ENCODE assay signal across 7 cellular contexts in the genomic region with DNA sequence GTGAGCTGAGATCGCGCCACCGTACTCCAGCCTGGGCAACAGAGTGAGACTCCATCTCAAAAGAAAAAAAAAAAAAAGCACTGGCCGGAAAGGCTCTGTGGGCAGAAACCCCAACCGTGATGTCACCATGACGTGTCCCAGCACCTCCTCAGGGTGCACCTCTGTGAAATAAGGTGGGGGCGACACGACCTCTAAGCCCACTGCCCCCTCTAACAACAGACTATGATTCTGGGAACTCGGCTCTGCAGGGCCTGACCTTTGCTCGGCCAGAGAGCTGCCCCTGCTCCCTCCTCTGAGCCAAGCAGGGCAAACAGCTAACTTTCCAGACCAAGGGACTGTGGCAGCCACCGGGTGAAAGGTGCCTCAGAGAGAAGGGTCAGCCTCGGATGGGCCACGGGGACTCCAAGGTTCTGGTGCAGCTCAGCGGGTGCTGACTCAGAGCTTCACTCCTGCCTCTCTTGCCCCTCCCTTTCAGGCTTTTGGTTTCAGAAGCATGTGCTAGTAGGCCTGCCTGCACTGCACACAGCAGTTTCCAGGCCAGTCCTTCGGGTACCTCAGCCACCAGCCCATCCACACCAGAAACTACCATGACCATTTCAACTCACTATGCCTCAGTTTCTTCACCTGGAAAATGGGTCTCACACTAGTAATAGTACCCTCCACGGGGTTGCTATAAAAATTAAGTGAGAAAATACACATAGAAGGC. TPM values are rescaled to one million over a fixed set of nuclear protein-coding genes. Genes with fewer than 3 reads are reported as not detected.
DNase-seq lines count a peak whose midpoint lies in the region; ATAC-seq and TF ChIP-seq lines count a peak whose summit lies in the region.

No MANE protein-coding gene starts in this region.

- H2AFZ ChIP-seq in H9 (ENCODE audit: low read length): no peak overlapping the region

- no peak for TF ChIP-seq CTCF in gastroesophageal sphincter (IDR thresholded peaks at IDR 0.05)
- TF ChIP-seq CTCF in H9 (conservative IDR thresholded peaks at IDR 0.05): no peak

- no peak overlapping the region for H2BK12ac ChIP-seq in H9 (ENCODE audit: insufficient read length, low read depth, low read length)

- H3K9me3 Mint-ChIP-seq in IgD-negative memory B cell (no peaks in the 10 kb centered on the region), H9 (no peaks in the 10 kb centered on the region; a peak in 1 of 5 replicates)
- no peaks in the 10 kb centered on the region for H3K9me3 Mint-ChIP-seq in activated T-helper 1 cell treated with anti-CD3 and anti-CD28 coated beads, Interleukin-12 subunit alpha, Interleukin-12 subunit beta, Interleukin-2, Interleukin-4 antibody, amounts not matched to agents 30 ng/mL and 10 ng/mL and 1 ng/mL, durations not matched to agents 14 hours and 24 hours and 36 hours

- H3K56ac ChIP-seq in H9 (ENCODE audit: insufficient read length, low read depth, low read length): no peak overlapping the region

- TF ChIP-seq EP300 in gastroesophageal sphincter (IDR thresholded peaks at IDR 0.05): no peak

- H4K91ac ChIP-seq in H9 (ENCODE audit: insufficient read length, low read depth, low read length): no peak overlapping the region

- H3K18ac ChIP-seq in H9 (ENCODE audit: insufficient read length, low read depth, low read length): no peak overlapping the region

- H3K27ac Mint-ChIP-seq in IgD-negative memory B cell (peak overlapping the region; percentile 96 to 99 (median 98)), H9 (peak overlapping the region in 1 of 3 experiments; percentile 77; a peak in 1 of 7 replicates)
- H3K27ac Mint-ChIP-seq in activated T-helper 1 cell treated with anti-CD3 and anti-CD28 coated beads, Interleukin-12 subunit alpha, Interleukin-12 subunit beta, Interleukin-2, Interleukin-4 antibody, amounts not matched to agents 30 ng/mL and 10 ng/mL and 1 ng/mL, durations not matched to agents 14 hours and 24 hours and 36 hours: peak overlapping the region; percentile 99

- no peaks in the 10 kb centered on the region for H3K79me1 ChIP-seq in H9 (ENCODE audit: insufficient read depth, low read depth, low read length, poor library complexity, severe bottlenecking)

- no peak overlapping the region for H4K8ac ChIP-seq in H9 (replicated peaks; ENCODE audit: insufficient read length, low read depth, low read length)

- H3K4me3 Mint-ChIP-seq in IgD-negative memory B cell (peak overlapping the region; percentile 41 to 97 (median 86)), H9 (no peak overlapping the region)
- H3K4me3 Mint-ChIP-seq in activated T-helper 1 cell treated with anti-CD3 and anti-CD28 coated beads, Interleukin-12 subunit alpha, Interleukin-12 subunit beta, Interleukin-2, Interleukin-4 antibody, amounts not matched to agents 30 ng/mL and 10 ng/mL and 1 ng/mL, durations not matched to agents 14 hours and 24 hours and 36 hours: peak overlapping the region; percentile 94

- no peak overlapping the region for H3K4ac ChIP-seq in H9 (ENCODE audit: low read depth, low read length)

- H3K4me1 ChIP-seq in gastroesophageal sphincter: peaks cover 24 to 94% (median 71%) of the 10 kb centered on the region in 3 donors
- H3K4me1 ChIP-seq in H9 (ENCODE audit: insufficient read depth, low read length): peaks cover 3% of the 10 kb centered on the region; the same call in 1 of the 2 replicates

- no peak overlapping the region for H3K23ac ChIP-seq in H9 (ENCODE audit: insufficient read length, low read depth, low read length)

- H3K14ac ChIP-seq in H9 (ENCODE audit: insufficient read depth, low read length): no peak overlapping the region

- H3K36me3 ChIP-seq in gastroesophageal sphincter: peaks cover 0 to 30% of the 10 kb centered on the region in 2 donors

- no peak overlapping the region for H2BK5ac ChIP-seq in H9 (ENCODE audit: insufficient read length, low read length)

- H3K27me3 Mint-ChIP-seq in IgD-negative memory B cell (peaks cover 2% of the 10 kb centered on the region), H9 (ENCODE audit: low read depth) (no peaks in the 10 kb centered on the region)
- H3K27me3 Mint-ChIP-seq in activated T-helper 1 cell treated with anti-CD3 and anti-CD28 coated beads, Interleukin-12 subunit alpha, Interleukin-12 subunit beta, Interleukin-2, Interleukin-4 antibody, amounts not matched to agents 30 ng/mL and 10 ng/mL and 1 ng/mL, durations not matched to agents 14 hours and 24 hours and 36 hours (ENCODE audit: insufficient read depth): no peaks in the 10 kb centered on the region

- H2BK15ac ChIP-seq in H9 (ENCODE audit: low read depth, low read length): no peak overlapping the region

- peak; percentile 55 for DNase-seq in activated T-helper 1 cell treated with anti-CD3 and anti-CD28 coated beads, Interleukin-12 subunit alpha, Interleukin-12 subunit beta, Interleukin-2, Interleukin-4 antibody, amounts not matched to agents 30 ng/mL and 10 ng/mL and 1 ng/mL, durations not matched to agents 14 hours and 24 hours and 36 hours (ENCODE audit: low spot score)
- DNase-seq in stimulated activated CD4-positive, alpha-beta T cell treated with anti-CD3 and anti-CD28 coated beads, Interleukin-1b, Interleukin-23, amount 100 ng/mL, for 48 hours: peak; percentile 64
- DNase-seq in H9 (no peak), NCI-H1417 treated with DMSO at 0.1 percent for 48 hours (lab: John Stamatoyannopoulos, UW) (no peak)

- ATAC-seq in GM19455 (IDR thresholded peaks at IDR 0.05; ENCODE audit: unreplicated experiment) (peak; percentile 74), gastroesophageal sphincter (peak; percentile 18)

- no peaks in the 10 kb centered on the region for H3K79me2 ChIP-seq in H9 (ENCODE audit: insufficient read depth, low read length)

- H3K9me3 ChIP-seq in gastroesophageal sphincter (no peaks in the 10 kb centered on the region), H9 (ENCODE audit: control insufficient read depth, low read depth, low read length) (no peaks in the 10 kb centered on the region)

- TF ChIP-seq POLR2A in gastroesophageal sphincter (IDR thresholded peaks at IDR 0.05): no peak

- no peaks in the 10 kb centered on the region for H3K27me3 ChIP-seq in gastroesophageal sphincter
- H3K27me3 ChIP-seq in H9 (ENCODE audit: insufficient read depth, low read length): no peaks in the 10 kb centered on the region

- H3K4me2 ChIP-seq in H9 (ENCODE audit: insufficient read depth, insufficient read length, low read length): no peak overlapping the region

- no peaks in the 10 kb centered on the region for H3K23me2 ChIP-seq in H9 (ENCODE audit: insufficient read length, low read depth, low read length, poor library complexity, severe bottlenecking)

- H2AK5ac ChIP-seq in H9 (ENCODE audit: insufficient read length, low read length): no peak overlapping the region

- peaks cover 3% of the 10 kb centered on the region for H3K36me3 Mint-ChIP-seq in IgD-negative memory B cell
- peaks cover 30% of the 10 kb centered on the region for H3K36me3 Mint-ChIP-seq in activated T-helper 1 cell treated with anti-CD3 and anti-CD28 coated beads, Interleukin-12 subunit alpha, Interleukin-12 subunit beta, Interleukin-2, Interleukin-4 antibody, amounts not matched to agents 30 ng/mL and 10 ng/mL and 1 ng/mL, durations not matched to agents 14 hours and 24 hours and 36 hours (ENCODE audit: low read depth)
- H3K36me3 Mint-ChIP-seq in H9 (ENCODE audit: insufficient read depth in 1 of 3, low read depth in 3 of 3): peaks cover 2 to 15% (median 14%) of the 10 kb centered on the region in 3 experiments; a peak in 6 of 7 replicates

- no peak overlapping the region for H3T11ph ChIP-seq in H9 (ENCODE audit: low read length)

- peak overlapping the region; percentile 88 to 99 (median 95) for H3K27ac ChIP-seq in gastroesophageal sphincter
- no peak overlapping the region for H3K27ac ChIP-seq in H9 (ENCODE audit: insufficient read length, low read depth, low read length)

- H3K4me1 Mint-ChIP-seq in IgD-negative memory B cell: peaks cover 36 to 48% (median 46%) of the 10 kb centered on the region in 3 donors
- H3K4me1 Mint-ChIP-seq in activated T-helper 1 cell treated with anti-CD3 and anti-CD28 coated beads, Interleukin-12 subunit alpha, Interleukin-12 subunit beta, Interleukin-2, Interleukin-4 antibody, amounts not matched to agents 30 ng/mL and 10 ng/mL and 1 ng/mL, durations not matched to agents 14 hours and 24 hours and 36 hours (ENCODE audit: low read depth): peaks cover 55% of the 10 kb centered on the region
- H3K4me1 Mint-ChIP-seq in H9: peaks cover 16% of the 10 kb centered on the region in 2 experiments

- H4K20me1 ChIP-seq in H9 (ENCODE audit: control insufficient read depth, insufficient read depth, insufficient read length): no peaks in the 10 kb centered on the region

- intact Hi-C loops in activated T-helper 1 cell treated with anti-CD3 and anti-CD28 coated beads, Interleukin-12 subunit alpha, Interleukin-12 subunit beta, Interleukin-2, Interleukin-4 antibody, amounts not matched to agents 30 ng/mL and 10 ng/mL and 1 ng/mL, durations not matched to agents 14 hours and 24 hours and 36 hours (cut with micrococcal nuclease): loop anchor here (1.0 to 10.0 kb wide), 2 partner anchors 8 to 611 kb away; partner anchors contain the start of gene TMBIM1

- 42% methylated on average over 13 of the region's 16 CpGs; no CpG with 5 or more reads in 1 of the 2 donors for WGBS in gastroesophageal sphincter (ENCODE audit: low coverage in 1 of 2), 2 donors
- no CpG with 5 or more reads among the region's 16 CpGs for WGBS in H9 (ENCODE audit: extremely low coverage, insufficient read length, low lambda C conversion rate)

- H3K4me3 ChIP-seq in gastroesophageal sphincter: peak overlapping the region in 1 of 2 donors; percentile 28

- H4K5ac ChIP-seq in H9 (ENCODE audit: insufficient read length, low read depth, low read length): no peak overlapping the region

- H3K9ac ChIP-seq in H9 (ENCODE audit: extremely low read depth, insufficient read length, low read length): no peak overlapping the region

- no peak overlapping the region for H2BK20ac ChIP-seq in H9 (ENCODE audit: low read depth, low read length, poor library complexity, severe bottlenecking)

- H2BK120ac ChIP-seq in H9 (ENCODE audit: low read depth, low read length, poor library complexity, severe bottlenecking): no peak overlapping the region

RNA-seq across cellular contexts. Expression of gene TMBIM1, which starts 8.0 kb away (rescaled TPM):
- polyA plus RNA-seq in IgD-negative memory B cell: 147 TPM
- 66.2 and 70.5 TPM in 2 replicates for total RNA-seq in activated T-helper 1 cell treated with anti-CD3 and anti-CD28 coated beads, Interleukin-12 subunit alpha, Interleukin-12 subunit beta, Interleukin-2, Interleukin-4 antibody, amounts not matched to agents 30 ng/mL and 10 ng/mL and 1 ng/mL, durations not matched to agents 14 hours and 24 hours and 36 hours
- total RNA-seq in gastroesophageal sphincter (100 to 1,000 TPM; 152 to 245 (median 191) TPM), H9 (2021) (17.4 and 20.1 TPM in 2 replicates)

RNA-seq across cellular contexts. Expression of gene PNKD, which starts 13.9 kb away (rescaled TPM):
- 126 TPM for polyA plus RNA-seq in IgD-negative memory B cell
- 18.6 and 20.3 TPM in 2 replicates for total RNA-seq in activated T-helper 1 cell treated with anti-CD3 and anti-CD28 coated beads, Interleukin-12 subunit alpha, Interleukin-12 subunit beta, Interleukin-2, Interleukin-4 antibody, amounts not matched to agents 30 ng/mL and 10 ng/mL and 1 ng/mL, durations not matched to agents 14 hours and 24 hours and 36 hours
- total RNA-seq in gastroesophageal sphincter: 10 to 100 TPM; 48.6 to 60.2 (median 56.9) TPM
- 31.6 and 32.3 TPM in 2 replicates for total RNA-seq in H9 (2021)

RNA-seq across cellular contexts. Expression of gene AAMP, which starts 14.3 kb away (rescaled TPM):
- 82.0 TPM for polyA plus RNA-seq in IgD-negative memory B cell
- total RNA-seq in activated T-helper 1 cell treated with anti-CD3 and anti-CD28 coated beads, Interleukin-12 subunit alpha, Interleukin-12 subunit beta, Interleukin-2, Interleukin-4 antibody, amounts not matched to agents 30 ng/mL and 10 ng/mL and 1 ng/mL, durations not matched to agents 14 hours and 24 hours and 36 hours: 88.0 and 90.2 TPM in 2 replicates
- total RNA-seq in gastroesophageal sphincter: 100 to 1,000 TPM in 3 of 4 donors, 10 to 100 TPM in 1; 97.8 to 163 (median 131) TPM
- total RNA-seq in H9 (2021): 103 and 106 TPM in 2 replicates

RNA-seq across cellular contexts. Expression of gene GPBAR1, which starts 23.4 kb away (rescaled TPM):
- polyA plus RNA-seq in IgD-negative memory B cell: 0.64 TPM
- total RNA-seq in activated T-helper 1 cell treated with anti-CD3 and anti-CD28 coated beads, Interleukin-12 subunit alpha, Interleukin-12 subunit beta, Interleukin-2, Interleukin-4 antibody, amounts not matched to agents 30 ng/mL and 10 ng/mL and 1 ng/mL, durations not matched to agents 14 hours and 24 hours and 36 hours: 0.54 and 0.78 TPM in 2 replicates
- 1 to 10 TPM in 2 of 4 donors, under 1 TPM in 2; 0.31 to 4.0 (median 1.4) TPM for total RNA-seq in gastroesophageal sphincter
- total RNA-seq in H9 (2021): 0.37 and 0.44 TPM in 2 replicates

Comparison
In these comparisons a context has a peak if more than half of its experiments do, and no peak if none do; other contexts are left out.
1. H3K4me3 Mint-ChIP-seq: peak in IgD-negative memory B cell (4 of 4) and activated T-helper 1 cell treated with anti-CD3 and anti-CD28 coated beads, Interleukin-12 subunit alpha, Interleukin-12 subunit beta, Interleukin-2, Interleukin-4 antibody, amounts not matched to agents 30 ng/mL and 10 ng/mL and 1 ng/mL, durations not matched to agents 14 hours and 24 hours and 36 hours (single experiment); none in H9 (0 of 2).
2. DNase-seq: peak in activated T-helper 1 cell treated with anti-CD3 and anti-CD28 coated beads, Interleukin-12 subunit alpha, Interleukin-12 subunit beta, Interleukin-2, Interleukin-4 antibody, amounts not matched to agents 30 ng/mL and 10 ng/mL and 1 ng/mL, durations not matched to agents 14 hours and 24 hours and 36 hours (single experiment) and stimulated activated CD4-positive, alpha-beta T cell treated with anti-CD3 and anti-CD28 coated beads, Interleukin-1b, Interleukin-23, amount 100 ng/mL, for 48 hours (single experiment); none in H9 (single experiment) and NCI-H1417 treated with DMSO at 0.1 percent for 48 hours (single experiment).